Comparison of ENCODE assay signal across 22 cellular contexts in genomic region chr6:163937071-163937470, GRCh38.
DNase-seq lines count a peak whose midpoint lies in the region; ATAC-seq, FAIRE-seq and TF ChIP-seq lines count a peak whose summit lies in the region.
"Had no signal": no experiment of that assay in that cellular context is flagged by ENCODE, and none has a peak within 500 bp of the region (broad histone marks: within the 10 kb centered on the region; RNA-seq: fewer than 3 reads in every experiment).

No MANE protein-coding gene starts in this region.

- H3K36me3 Mint-ChIP-seq in endodermal cell (ENCODE audit: low read depth), result no peaks in the 10 kb centered on the region
- H3K36me3 Mint-ChIP-seq: CD4-positive, CD25-positive, alpha-beta regulatory T cell; CD8-positive, alpha-beta T cell had no signal

- TF ChIP-seq CTCF in HepG2 (CRISPR knock-in tag; IDR thresholded peaks at IDR 0.05) (no peak), right lobe of liver (IDR thresholded peaks at IDR 0.05) (no peak), endodermal cell (conservative IDR thresholded peaks at IDR 0.05) (no peak), upper lobe of right lung (IDR thresholded peaks at IDR 0.05) (no peak), gastrocnemius medialis (IDR thresholded peaks at IDR 0.05 in 4 of 5, conservative IDR thresholded peaks at IDR 0.05 in 1 of 5) (no peak)

- in situ Hi-C loops in HepG2 (cut with HindIII; ENCODE audit: extremely low pct_ligation_motif_present, low pct_unique_long_range_greater_than_20kb) (no loop called here), gastrocnemius medialis (cut with MboI; ENCODE audit: low sequenced_read_pairs in 4 of 4) (no loop called here)

- H4K20me1 ChIP-seq in HepG2 (ENCODE audit: insufficient read depth, low read length), result no peaks in the 10 kb centered on the region; the same call in 1 of the 2 replicates
- H4K20me1 ChIP-seq: BLaER1 had no signal

- H3K4me3 ChIP-seq in HepG2 (replicated peaks in 1 of 3; ENCODE audit: insufficient read depth in 1 of 3, low read depth in 2 of 3, low read length in 3 of 3), result no peak overlapping the region
- H3K4me3 ChIP-seq in right lobe of liver, result no peak overlapping the region
- peak overlapping the region; percentile 32 for H3K4me3 ChIP-seq in endodermal cell (ENCODE audit: low read length)
- no peak overlapping the region for H3K4me3 ChIP-seq in upper lobe of right lung
- H3K4me3 ChIP-seq in gastrocnemius medialis, result no peak overlapping the region
- H3K4me3 ChIP-seq: BLaER1, GM12878, GM23338, HAP-1 had no signal

- no peak for TF ChIP-seq EP300 in HepG2 (IDR thresholded peaks at IDR 0.05; ENCODE audit: low read depth in 2 of 2, low read length in 2 of 2)
- TF ChIP-seq EP300 in HepG2 (CRISPR knock-in tag; IDR thresholded peaks at IDR 0.05; ENCODE audit: borderline replicate concordance), result no peak

- CTCF ChIA-PET in HepG2 (lab: Yijun Ruan, JAX; ENCODE audit: low intra/inter-chr PET ratio, low total read pairs), result no interaction called here

- H3K4me3 Mint-ChIP-seq in endodermal cell, result no peak overlapping the region
- H3K4me3 Mint-ChIP-seq: B cell; CD4-positive, CD25-positive, alpha-beta regulatory T cell; CD8-positive, alpha-beta T cell; GM23338 had no signal

- no peaks in the 10 kb centered on the region for H3K9me3 ChIP-seq in HepG2 (ENCODE audit: low read length)
- H3K9me3 ChIP-seq in right lobe of liver, result no peaks in the 10 kb centered on the region
- H3K9me3 ChIP-seq in endodermal cell (ENCODE audit: control insufficient read depth, low read length), result peaks cover 4% of the 10 kb centered on the region
- H3K9me3 ChIP-seq in upper lobe of right lung, result no peaks in the 10 kb centered on the region
- no peaks in the 10 kb centered on the region for H3K9me3 ChIP-seq in gastrocnemius medialis
- H3K9me3 ChIP-seq: BLaER1, Caco-2, HAP-1 had no signal

- TF ChIP-seq RAD21 in HepG2 (CRISPR knock-in tag; IDR thresholded peaks at IDR 0.05), result no peak

- H2AFZ ChIP-seq in HepG2 (ENCODE audit: low read length), result no peak overlapping the region
- H2AFZ ChIP-seq: GM23338 had no signal

- H3K27ac ChIP-seq in HepG2 (ENCODE audit: extremely low read length, insufficient read depth, low read length), result no peak overlapping the region
- H3K27ac ChIP-seq in right lobe of liver, result no peak overlapping the region
- no peak overlapping the region for H3K27ac ChIP-seq in endodermal cell (ENCODE audit: low read depth, low read length)
- H3K27ac ChIP-seq in upper lobe of right lung, result no peak overlapping the region
- no peak overlapping the region for H3K27ac ChIP-seq in gastrocnemius medialis
- H3K27ac ChIP-seq: 22Rv1, BLaER1, C4-2B had no signal

- H3K9ac ChIP-seq in HepG2 (ENCODE audit: insufficient read depth, low read depth, low read length) (no peak overlapping the region), endodermal cell (ENCODE audit: extremely low read depth, low read length, poor library complexity, severe bottlenecking) (no peak overlapping the region)
- H3K9ac ChIP-seq: BLaER1 had no signal

- DNase-seq in HepG2 (ENCODE audit: low spot score) (no peak), right lobe of liver (no peak), endodermal cell (no peak), upper lobe of right lung (no peak), iPS-NIHi11 (ENCODE audit: low spot score) (no peak), gastrocnemius medialis (no peak)
- DNase-seq: Caco-2; CD4-positive, CD25-positive, alpha-beta regulatory T cell; CD8-positive, alpha-beta T cell; DMS79; EL; GDM1 had no signal

- TF ChIP-seq POLR2A in HepG2 (IDR thresholded peaks at IDR 0.05; ENCODE audit: insufficient read depth in 1 of 2, low read depth in 2 of 2, low read length in 2 of 2) (no peak), right lobe of liver (IDR thresholded peaks at IDR 0.05) (no peak), gastrocnemius medialis (IDR thresholded peaks at IDR 0.05) (no peak)

- no TSS peak for BruUV-seq in HepG2 (replicated peaks; lab: Mats Ljungman, UMichigan)

- H3K4me1 Mint-ChIP-seq in endodermal cell, result peaks cover 41% of the 10 kb centered on the region
- H3K4me1 Mint-ChIP-seq: B cell; CD4-positive, CD25-positive, alpha-beta regulatory T cell had no signal

- H3K36me3 ChIP-seq in HepG2 (replicated peaks in 1 of 2; ENCODE audit: control insufficient read depth in 1 of 2, insufficient read depth in 2 of 2, low read length in 2 of 2) (no peaks in the 10 kb centered on the region), right lobe of liver (no peaks in the 10 kb centered on the region), endodermal cell (ENCODE audit: control insufficient read depth, insufficient read depth, low read length) (no peaks in the 10 kb centered on the region), upper lobe of right lung (no peaks in the 10 kb centered on the region), gastrocnemius medialis (no peaks in the 10 kb centered on the region)
- H3K36me3 ChIP-seq: BLaER1, HAP-1 had no signal

- intact Hi-C loops in HepG2 (cut with micrococcal nuclease; ENCODE audit: unreplicated experiment) (no loop called here), right lobe of liver (cut with DNase I) (no loop called here), upper lobe of right lung (cut with DNase I) (no loop called here), gastrocnemius medialis (cut with DNase I; ENCODE audit: low total_unique reads) (loop anchor here (5.0 kb wide), 1 partner anchor 40 kb away; no protein-coding TSS in a partner anchor)

- H3K79me2 ChIP-seq in HepG2 (ENCODE audit: insufficient read depth, low read length), result no peaks in the 10 kb centered on the region

- ATAC-seq in HepG2, result no peak
- ATAC-seq in right lobe of liver, result no peak
- ATAC-seq in upper lobe of right lung, result peak; percentile 50
- ATAC-seq in gastrocnemius medialis, result no peak
- ATAC-seq: CD8-positive, alpha-beta T cell; GM12878; GM23338 had no signal

- H3K9me3 Mint-ChIP-seq in endodermal cell, result peaks cover 2% of the 10 kb centered on the region
- H3K9me3 Mint-ChIP-seq: CD8-positive, alpha-beta T cell had no signal

- no peak overlapping the region for H3K27ac Mint-ChIP-seq in endodermal cell
- H3K27ac Mint-ChIP-seq: B cell; CD4-positive, CD25-positive, alpha-beta regulatory T cell; CD8-positive, alpha-beta T cell; GM23338 had no signal

- H3K4me2 ChIP-seq in HepG2 (ENCODE audit: low read depth, low read length), result no peak overlapping the region
- H3K4me2 ChIP-seq: BLaER1, GM23338 had no signal

- H3K27me3 Mint-ChIP-seq in endodermal cell (ENCODE audit: insufficient read depth), result peaks cover 4% of the 10 kb centered on the region

- H3K27me3 ChIP-seq in HepG2 (ENCODE audit: control insufficient read depth in 1 of 2, insufficient read depth in 2 of 2, low read length in 2 of 2) (peaks cover 0 to 14% of the 10 kb centered on the region in 2 experiments; a peak in 2 of 5 replicates), right lobe of liver (no peaks in the 10 kb centered on the region), endodermal cell (ENCODE audit: control insufficient read depth, insufficient read depth, low read length, poor library complexity, severe bottlenecking) (no peaks in the 10 kb centered on the region), upper lobe of right lung (peaks cover 4% of the 10 kb centered on the region), gastrocnemius medialis (no peaks in the 10 kb centered on the region)
- H3K27me3 ChIP-seq: BLaER1 had no signal

- FAIRE-seq in HepG2 (lab: Jason Lieb, UNC), result no peak
- FAIRE-seq: A204.1, GM12878, GM19239, H54 had no signal

- no peaks in the 10 kb centered on the region for H3K4me1 ChIP-seq in HepG2 (ENCODE audit: insufficient read depth, low read length)
- H3K4me1 ChIP-seq in right lobe of liver, result peaks cover 0 to 5% (median 0%) of the 10 kb centered on the region in 4 donors
- peaks cover 23% of the 10 kb centered on the region for H3K4me1 ChIP-seq in endodermal cell (ENCODE audit: control insufficient read depth, insufficient read depth, low read length)
- H3K4me1 ChIP-seq in upper lobe of right lung, result no peaks in the 10 kb centered on the region
- peaks cover 5 to 7% of the 10 kb centered on the region in 2 donors for H3K4me1 ChIP-seq in gastrocnemius medialis
- H3K4me1 ChIP-seq: HAP-1 had no signal

- POLR2A ChIA-PET in HepG2 (lab: Yijun Ruan, JAX), result no interaction called here

- WGBS in HepG2 (ENCODE audit: low lambda C conversion rate), result under 1% methylated on average over 4 of the region's 4 CpGs
- WGBS in right lobe of liver (ENCODE audit: insufficient coverage, low coverage, low lambda C conversion rate, missing lambda C conversion rate), result 56% methylated on average over 3 of the region's 4 CpGs
- WGBS in endodermal cell (ENCODE audit: insufficient coverage in 1 of 2, insufficient read length in 1 of 2), 2 experiments, result 91 to 95% methylated on average over 4 of the region's 4 CpGs

TF ChIP-seq in HepG2, 621 proteins besides CTCF, POLR2A, EP300 and RAD21:
- TF ChIP-seq SNAPC2 (CRISPR knock-in tag; IDR thresholded peaks at IDR 0.05), result no peak
- TF ChIP-seq CREB1 (IDR thresholded peaks at IDR 0.05), result 0 out of 2 replicates have a peak, but pooled peaks have one; percentile 10
- TF ChIP-seq CREB1 (CRISPR knock-in tag; IDR thresholded peaks at IDR 0.05), result no peak
